Comparison of ENCODE assay signal across 8 cellular contexts in the genomic region with DNA sequence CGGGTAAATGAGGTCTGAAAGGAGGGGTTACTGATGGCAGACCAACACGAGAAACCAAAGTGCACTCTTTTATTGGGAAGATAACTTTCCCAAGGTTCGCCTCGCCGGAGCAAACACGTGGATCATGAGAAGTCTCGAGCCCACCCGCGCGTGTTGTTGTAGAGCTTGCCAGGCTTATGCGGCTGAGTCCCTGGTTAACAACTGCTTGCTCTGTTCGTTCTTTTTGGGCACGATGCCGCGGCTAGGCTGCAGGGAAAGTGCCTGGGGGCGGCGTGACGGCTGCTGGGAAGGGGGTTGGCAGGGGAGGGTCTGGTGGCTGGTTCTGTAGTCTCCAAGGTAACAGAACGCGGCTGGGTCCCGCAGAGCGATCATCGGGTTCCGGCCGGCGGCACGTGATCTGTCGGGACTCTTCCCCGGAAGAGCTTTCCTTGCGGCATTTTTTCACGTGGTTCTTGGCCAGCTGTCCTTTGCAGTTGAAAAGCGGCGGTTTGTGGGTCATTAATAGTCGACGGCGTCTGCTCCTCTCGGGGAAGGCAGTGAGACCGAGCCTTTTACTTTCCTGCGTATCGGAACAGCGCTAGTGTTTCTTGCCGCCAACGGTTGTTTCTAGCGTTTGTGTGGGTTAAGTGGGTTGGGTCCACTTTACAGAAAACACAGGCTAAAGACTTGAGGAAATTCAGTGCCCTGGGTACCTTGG. TPM values are rescaled to one million over a fixed set of nuclear protein-coding genes. Genes with fewer than 3 reads are reported as not detected.
DNase-seq lines count a peak whose midpoint lies in the region; ATAC-seq and TF ChIP-seq lines count a peak whose summit lies in the region.

No MANE protein-coding gene starts in this region.

- intact Hi-C loops in left ventricle myocardium superior (cut with micrococcal nuclease) (no loop called here), posterior cingulate gyrus (cut with DNase I) (loop anchor here (2.0 kb wide), 2 partner anchors 39 to 103 kb away; a partner anchor contains a TSS)

- peak overlapping the region; percentile 98 for H3K27ac Mint-ChIP-seq in T-helper 17 cell

- peak; percentile 40 to 75 for TF ChIP-seq EP300 in tibial nerve (IDR thresholded peaks at IDR 0.05)

- peak overlapping the region; percentile 39 to 67 (median 60) for H3K4me3 ChIP-seq in tibial nerve

- no peaks in the 10 kb centered on the region for H3K36me3 Mint-ChIP-seq in T-helper 17 cell (ENCODE audit: low read depth)

- H3K9me3 ChIP-seq in T-helper 17 cell (ENCODE audit: control insufficient read depth, low read length, poor library complexity, severe bottlenecking) = no peaks in the 10 kb centered on the region
- no peaks in the 10 kb centered on the region for H3K9me3 ChIP-seq in tibial nerve

- H3K4me1 Mint-ChIP-seq in T-helper 17 cell = peaks cover 33% of the 10 kb centered on the region

- peak overlapping the region; percentile 2 to 89 (median 86) for H3K27ac ChIP-seq in tibial nerve

- H3K27me3 ChIP-seq in tibial nerve = no peaks in the 10 kb centered on the region

- WGBS in tibial nerve, 2 donors = 1% methylated on average over 38 of the region's 44 CpGs

- H3K4me3 Mint-ChIP-seq in T-helper 17 cell = peak overlapping the region; percentile 92

- no peak for TF ChIP-seq CTCF in tibial nerve (IDR thresholded peaks at IDR 0.05)

- peak in 1 of 2 donors; percentile 9 for TF ChIP-seq POLR2A in tibial nerve (IDR thresholded peaks at IDR 0.05)

- H3K27me3 Mint-ChIP-seq in T-helper 17 cell = no peaks in the 10 kb centered on the region

- DNase-seq in Ammon's horn (ENCODE audit: low spot score) (peak; percentile 91), NAMALWA (ENCODE audit: low spot score) (peak; percentile 93), T-helper 17 cell (peak; percentile 57 to 75 (median 68)), amniotic stem cell (lab: John Stamatoyannopoulos, UW) (peak; percentile 65), left ventricle myocardium superior (peak; percentile 79), posterior cingulate gyrus (peak; percentile 73 to 97 (median 82)), tibial nerve (ENCODE audit: low spot score in 2 of 2) (peak; percentile 32 to 61)

- ATAC-seq in GM19463 (IDR thresholded peaks at IDR 0.05; ENCODE audit: unreplicated experiment) = peak; percentile 38
- peak; percentile 52 for ATAC-seq in T-helper 17 cell
- ATAC-seq in left ventricle myocardium superior = peak; percentile 59

- H3K4me1 ChIP-seq in tibial nerve = peaks cover 0 to 37% (median 18%) of the 10 kb centered on the region in 4 donors

- no peaks in the 10 kb centered on the region for H3K36me3 ChIP-seq in tibial nerve

RNA-seq across cellular contexts. Expression of a gene that starts 1.5 kb away (rescaled TPM):
- total RNA-seq in T-helper 17 cell = 10 to 100 TPM; 42.6 to 46.6 TPM
- total RNA-seq in left ventricle myocardium superior = 28.8 TPM
- 10 to 100 TPM; 29.7 to 53.8 (median 31.7) TPM for total RNA-seq in tibial nerve

Comparison
In these comparisons a context has a peak if more than half of its experiments do, and no peak if none do; other contexts are left out.
1. Peak in every context shown above with its lines: DNase-seq, ATAC-seq, H3K4me3 ChIP-seq and H3K27ac ChIP-seq.